Comparison of ENCODE assay signal across 28 cellular contexts in the genomic region with DNA sequence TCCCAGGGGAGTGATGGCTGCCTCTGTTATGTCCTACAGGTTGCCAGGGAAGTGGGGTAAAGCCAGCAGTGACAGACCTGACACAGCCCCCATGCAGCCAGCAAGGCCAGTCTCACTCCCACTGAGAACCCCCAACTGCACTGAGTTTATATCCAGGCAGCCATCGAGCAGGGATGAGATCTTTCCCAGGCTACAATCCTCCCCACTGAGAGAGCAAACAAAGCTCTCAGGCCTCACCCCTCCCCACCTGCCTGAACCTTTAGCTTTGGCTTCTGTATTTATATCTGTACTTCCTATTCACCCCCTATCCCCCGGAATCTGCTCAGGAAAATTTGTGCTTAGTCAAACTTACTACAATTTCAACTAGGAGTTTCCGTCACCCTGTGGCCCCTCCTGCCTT.
"Had no signal": no experiment of that assay in that cellular context is flagged by ENCODE, and none has a peak within 500 bp of the region (broad histone marks: within the 10 kb centered on the region; RNA-seq: fewer than 3 reads in every experiment).

No MANE protein-coding gene starts in this region.

- H3K27me3 Mint-ChIP-seq: activated CD4-positive, alpha-beta T cell treated with anti-CD3 and anti-CD28 coated beads, Interleukin-2, amount 10 ng/mL, durations not matched to agents 7 days and 5 days; activated CD8-positive, alpha-beta memory T cell treated with anti-CD3 and anti-CD28 coated beads, Interleukin-2, amount 10 ng/mL, durations not matched to agents 7 days and 5 days; activated CD8-positive, alpha-beta T cell treated with anti-CD3 and anti-CD28 coated beads for 36 hours; activated naive CD8-positive, alpha-beta T cell; central memory CD8-positive, alpha-beta T cell; natural killer cell treated with Interleukin-12 subunit alpha and Interleukin-12 subunit beta and Interleukin-15 and Interleukin-18, amount 100 ng/mL, for 72 hours; stimulated activated naive CD8-positive, alpha-beta T cell treated with anti-CD3 and anti-CD28 coated beads, Interleukin-15, Interleukin-2, amounts not matched to agents 100 ng/mL and 50 ng/mL, for 24 hours; T-cell had no signal

- H3K9me3 ChIP-seq: thyroid gland, upper lobe of right lung had no signal

- H3K9ac ChIP-seq: parathyroid adenoma had no signal

- H3K79me2 ChIP-seq: parathyroid adenoma had no signal

- DNase-seq: activated CD4-positive, alpha-beta T cell treated with anti-CD3 and anti-CD28 coated beads, Interleukin-2, amount 10 ng/mL, durations not matched to agents 7 days and 5 days; activated CD4-positive, CD25-positive, alpha-beta regulatory T cell treated with anti-CD3 and anti-CD28 coated beads, Interleukin-2, amount 50 U/mL, for 72 hours; activated CD8-positive, alpha-beta memory T cell treated with anti-CD3 and anti-CD28 coated beads, Interleukin-2, amount 10 ng/mL, durations not matched to agents 7 days and 5 days; activated CD8-positive, alpha-beta T cell treated with anti-CD3 and anti-CD28 coated beads for 36 hours; activated effector memory CD4-positive, alpha-beta T cell treated with anti-CD3 and anti-CD28 coated beads, Interleukin-2, amount 50 U/mL, for 16 hours; activated T-cell treated with anti-CD3 and anti-CD28 coated beads for 4 hours; effector memory CD4-positive, alpha-beta T cell; heart right ventricle; immature natural killer cell; kidney glomerular epithelial cell; left ventricle myocardium inferior; mammary epithelial cell; nucleus accumbens; right cardiac atrium; stimulated activated CD4-positive, alpha-beta T cell treated with anti-CD3 and anti-CD28 coated beads, Interleukin-12 subunit alpha, Interleukin-12 subunit beta, amount 100 ng/mL, for 4 hours; stimulated activated CD4-positive, alpha-beta T cell treated with anti-CD3 and anti-CD28 coated beads, Interleukin-4, amount 100 ng/mL, for 4 hours; substantia nigra; T-cell had no signal

- H3K27ac ChIP-seq: breast epithelium, heart right ventricle, left ventricle myocardium inferior, parathyroid adenoma, thyroid gland, upper lobe of right lung, VCaP had no signal

- H3K4me3 Mint-ChIP-seq: activated CD4-positive, alpha-beta T cell treated with anti-CD3 and anti-CD28 coated beads, Interleukin-2, amount 10 ng/mL, durations not matched to agents 7 days and 5 days; activated CD8-positive, alpha-beta memory T cell treated with anti-CD3 and anti-CD28 coated beads, Interleukin-2, amount 10 ng/mL, durations not matched to agents 7 days and 5 days; activated CD8-positive, alpha-beta T cell treated with anti-CD3 and anti-CD28 coated beads for 36 hours; activated naive CD8-positive, alpha-beta T cell; central memory CD8-positive, alpha-beta T cell; immature natural killer cell; natural killer cell treated with Interleukin-12 subunit alpha and Interleukin-12 subunit beta and Interleukin-15 and Interleukin-18, amount 100 ng/mL, for 72 hours; stimulated activated naive CD8-positive, alpha-beta T cell treated with anti-CD3 and anti-CD28 coated beads, Interleukin-15, Interleukin-2, amounts not matched to agents 100 ng/mL and 50 ng/mL, for 24 hours; T-cell; T-helper 2 cell treated with Interferon-gamma antibody and Interleukin-4, amounts not matched to agents 5 μg/mL and 100 μg/mL, for 36 hours had no signal

- H3K4me1 ChIP-seq: breast epithelium, heart right ventricle, left ventricle myocardium inferior, parathyroid adenoma, thyroid gland, upper lobe of right lung had no signal

- H3K36me3 ChIP-seq: breast epithelium, heart right ventricle, left ventricle myocardium inferior, thyroid gland, upper lobe of right lung had no signal

- H3K4me3 ChIP-seq: breast epithelium, heart right ventricle, left ventricle myocardium inferior, thyroid gland, upper lobe of right lung had no signal

- H3K4me1 Mint-ChIP-seq: activated CD4-positive, alpha-beta T cell treated with anti-CD3 and anti-CD28 coated beads, Interleukin-2, amount 10 ng/mL, durations not matched to agents 7 days and 5 days; activated CD8-positive, alpha-beta memory T cell treated with anti-CD3 and anti-CD28 coated beads, Interleukin-2, amount 10 ng/mL, durations not matched to agents 7 days and 5 days; central memory CD8-positive, alpha-beta T cell; immature natural killer cell; T-cell had no signal

- H3K36me3 Mint-ChIP-seq: activated CD8-positive, alpha-beta memory T cell treated with anti-CD3 and anti-CD28 coated beads, Interleukin-2, amount 10 ng/mL, durations not matched to agents 7 days and 5 days; activated naive CD8-positive, alpha-beta T cell; immature natural killer cell; T-cell had no signal

- H3K27ac Mint-ChIP-seq: activated CD4-positive, alpha-beta T cell treated with anti-CD3 and anti-CD28 coated beads, Interleukin-2, amount 10 ng/mL, durations not matched to agents 7 days and 5 days; activated CD8-positive, alpha-beta memory T cell treated with anti-CD3 and anti-CD28 coated beads, Interleukin-2, amount 10 ng/mL, durations not matched to agents 7 days and 5 days; activated CD8-positive, alpha-beta T cell treated with anti-CD3 and anti-CD28 coated beads for 36 hours; activated naive CD8-positive, alpha-beta T cell; immature natural killer cell; natural killer cell treated with Interleukin-12 subunit alpha and Interleukin-12 subunit beta and Interleukin-15 and Interleukin-18, amount 100 ng/mL, for 72 hours; stimulated activated naive CD8-positive, alpha-beta T cell treated with anti-CD3 and anti-CD28 coated beads, Interleukin-15, Interleukin-2, amounts not matched to agents 100 ng/mL and 50 ng/mL, for 24 hours; T-cell; T-helper 2 cell treated with Interferon-gamma antibody and Interleukin-4, amounts not matched to agents 5 μg/mL and 100 μg/mL, for 36 hours had no signal

- H3K9me3 Mint-ChIP-seq: activated CD4-positive, alpha-beta T cell treated with anti-CD3 and anti-CD28 coated beads, Interleukin-2, amount 10 ng/mL, durations not matched to agents 7 days and 5 days; T-helper 2 cell treated with Interferon-gamma antibody and Interleukin-4, amounts not matched to agents 5 μg/mL and 100 μg/mL, for 36 hours had no signal

- H3K27me3 ChIP-seq: breast epithelium, heart right ventricle, thyroid gland, upper lobe of right lung had no signal
